Comparison of ENCODE assay signal across 1 cellular context in genomic region chr15:85899927-85900326, GRCh38.
TF ChIP-seq lines count a peak whose summit lies in the region.

No MANE protein-coding gene starts in this region.

TF ChIP-seq in A549, 52 proteins besides CTCF, POLR2A, EP300 and RAD21 (continued from another document):
- no peak for TF ChIP-seq REST (IDR thresholded peaks at IDR 0.05)
- no peak for TF ChIP-seq MAX (IDR thresholded peaks at IDR 0.05)
- no peak for TF ChIP-seq EHMT2 (IDR thresholded peaks at IDR 0.05; ENCODE audit: low read depth)
- no peak for TF ChIP-seq TP53 (CRISPR knock-in tag; IDR thresholded peaks at IDR 0.05)
- TF ChIP-seq FOSL2 (IDR thresholded peaks at IDR 0.05): no peak
- TF ChIP-seq FOSL2 (CRISPR knock-in tag; IDR thresholded peaks at IDR 0.05): no peak
- TF ChIP-seq JUN (IDR thresholded peaks at IDR 0.05): no peak
- TF ChIP-seq TFCP2L1 (CRISPR knock-in tag; IDR thresholded peaks at IDR 0.05): no peak
- no peak for TF ChIP-seq ESRRA (IDR thresholded peaks at IDR 0.05; ENCODE audit: borderline replicate concordance, low read length)
- TF ChIP-seq FOXS1 (CRISPR knock-in tag; IDR thresholded peaks at IDR 0.05): no peak
- TF ChIP-seq POLR2AphosphoS2 (conservative IDR thresholded peaks at IDR 0.05; ENCODE audit: low read length): no peak
- no peak for TF ChIP-seq MYC (IDR thresholded peaks at IDR 0.05; ENCODE audit: borderline replicate concordance, low read length)
